Comparison of ENCODE assay signal across 11 cellular contexts in genomic region chr22:22645969-22646368, GRCh38. TPM values are rescaled to one million over a fixed set of nuclear protein-coding genes. Genes with fewer than 3 reads are reported as not detected.
DNase-seq lines count a peak whose midpoint lies in the region; TF ChIP-seq lines count a peak whose summit lies in the region.
"Not testable (repeated sequence)": the region's sequence is repeated elsewhere in the genome, so short reads cannot be mapped to it uniquely, and the experiment has no call there.
"Had no signal": no experiment of that assay in that cellular context is flagged by ENCODE, and none has a peak within 500 bp of the region (broad histone marks: within the 10 kb centered on the region; RNA-seq: fewer than 3 reads in every experiment).

No MANE protein-coding gene starts in this region.

- not testable (repeated sequence) for H3K4me3 ChIP-seq in choroid plexus epithelial cell (ENCODE audit: low read depth, low read length)

- DNase-seq in EH (ENCODE audit: low read depth) (peak; percentile 19), choroid plexus epithelial cell (ENCODE audit: low read depth) (peak; percentile 32), kidney tubule cell (ENCODE audit: low spot score) (peak; percentile 37), renal cortical epithelial cell (ENCODE audit: low read depth) (peak; percentile 47)

- not testable (repeated sequence) for TF ChIP-seq CTCF in choroid plexus epithelial cell (conservative IDR thresholded peaks at IDR 0.05; ENCODE audit: low read depth, low read length)

RNA-seq across cellular contexts. Expression of gene GGTLC2, which starts 1.6 kb away (rescaled TPM):
- total RNA-seq in renal cortical epithelial cell: not detected in 2 replicates
- total RNA-seq: A673; Calu3; CD4-positive, alpha-beta memory T cell; CD4-positive, CD25-positive, alpha-beta regulatory T cell; CD8-positive, alpha-beta memory T cell; G401; GM12878 had no signal
